Comparison of ENCODE assay signal across 2 cellular contexts in the genomic region with DNA sequence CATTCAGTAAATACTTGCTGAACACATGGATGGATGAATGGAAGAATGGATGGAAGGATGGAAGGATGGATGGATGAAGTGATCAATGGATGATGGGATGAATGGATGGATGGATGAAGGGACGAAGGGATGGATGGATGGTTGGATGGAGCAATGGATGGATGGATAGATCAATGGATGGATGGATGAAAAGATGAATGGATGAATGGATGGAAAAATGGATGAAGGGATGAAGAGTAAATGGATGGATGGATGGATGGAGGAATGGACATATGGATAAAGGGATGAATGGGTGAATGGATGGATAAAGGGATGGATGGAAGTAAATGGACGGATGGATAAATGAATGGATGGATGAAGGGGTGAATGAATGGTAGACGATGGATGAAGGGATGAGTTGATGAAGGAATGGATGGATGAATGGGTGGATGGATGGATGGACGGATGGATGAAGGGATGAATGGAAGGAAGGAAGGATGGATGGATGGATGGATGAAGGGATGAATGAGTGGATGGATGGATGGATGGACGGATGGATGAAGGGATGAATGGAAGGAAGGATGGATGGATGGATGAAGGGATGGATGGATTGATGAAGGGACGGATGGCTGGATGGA.
TF ChIP-seq lines count a peak whose summit lies in the region.

No MANE protein-coding gene starts in this region.

TF ChIP-seq in HepG2, 621 proteins besides CTCF, POLR2A, EP300 and RAD21:
- no peak for TF ChIP-seq JUNB (CRISPR knock-in tag; IDR thresholded peaks at IDR 0.05; ENCODE audit: borderline replicate concordance)
- TF ChIP-seq NBN (conservative IDR thresholded peaks at IDR 0.05): 0 out of 2 replicates have a peak, but pooled peaks have one; percentile 24
- TF ChIP-seq REL (CRISPR knock-in tag; conservative IDR thresholded peaks at IDR 0.05): no peak
- TF ChIP-seq KDM6A (CRISPR knock-in tag; IDR thresholded peaks at IDR 0.05; ENCODE audit: low read depth): no peak
- 0 out of 2 replicates have a peak, but pooled peaks have one; percentile 10 for TF ChIP-seq PLRG1 (conservative IDR thresholded peaks at IDR 0.05)
- TF ChIP-seq, protein P1, sequence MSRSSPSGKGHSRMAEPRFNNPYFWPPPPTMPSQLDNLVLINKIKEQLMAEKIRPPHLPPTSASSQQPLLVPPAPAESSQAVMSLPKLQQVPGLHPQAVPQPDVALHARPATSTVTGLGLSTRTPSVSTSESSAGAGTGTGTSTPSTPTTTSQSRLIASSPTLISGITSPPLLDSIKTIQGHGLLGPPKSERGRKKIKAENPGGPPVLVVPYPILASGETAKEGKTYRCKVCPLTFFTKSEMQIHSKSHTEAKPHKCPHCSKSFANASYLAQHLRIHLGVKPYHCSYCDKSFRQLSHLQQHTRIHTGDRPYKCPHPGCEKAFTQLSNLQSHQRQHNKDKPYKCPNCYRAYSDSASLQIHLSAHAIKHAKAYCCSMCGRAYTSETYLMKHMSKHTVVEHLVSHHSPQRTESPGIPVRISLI (CRISPR knock-in tag; IDR thresholded peaks at IDR 0.05; ENCODE audit: borderline replicate concordance): no peak
- TF ChIP-seq, protein P2, sequence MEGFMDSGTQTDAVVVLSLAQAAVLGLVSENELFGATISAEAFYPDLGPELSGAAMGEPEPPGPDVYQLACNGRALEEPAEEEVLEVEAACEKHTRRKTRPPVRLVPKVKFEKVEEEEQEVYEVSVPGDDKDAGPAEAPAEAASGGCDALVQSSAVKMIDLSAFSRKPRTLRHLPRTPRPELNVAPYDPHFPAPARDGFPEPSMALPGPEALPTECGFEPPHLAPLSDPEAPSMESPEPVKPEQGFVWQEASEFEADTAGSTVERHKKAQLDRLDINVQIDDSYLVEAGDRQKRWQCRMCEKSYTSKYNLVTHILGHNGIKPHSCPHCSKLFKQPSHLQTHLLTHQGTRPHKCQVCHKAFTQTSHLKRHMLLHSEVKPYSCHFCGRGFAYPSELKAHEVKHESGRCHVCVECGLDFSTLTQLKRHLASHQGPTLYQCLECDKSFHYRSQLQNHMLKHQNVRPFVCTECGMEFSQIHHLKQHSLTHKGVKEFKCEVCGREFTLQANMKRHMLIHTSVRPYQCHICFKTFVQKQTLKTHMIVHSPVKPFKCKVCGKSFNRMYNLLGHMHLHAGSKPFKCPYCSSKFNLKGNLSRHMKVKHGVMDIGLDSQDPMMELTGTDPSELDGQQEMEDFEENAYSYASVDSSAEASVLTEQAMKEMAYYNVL (CRISPR knock-in tag; IDR thresholded peaks at IDR 0.05; ENCODE audit: borderline replicate concordance): peak; percentile 48; the same call in 1 of the 2 replicates
- TF ChIP-seq, protein P3, sequence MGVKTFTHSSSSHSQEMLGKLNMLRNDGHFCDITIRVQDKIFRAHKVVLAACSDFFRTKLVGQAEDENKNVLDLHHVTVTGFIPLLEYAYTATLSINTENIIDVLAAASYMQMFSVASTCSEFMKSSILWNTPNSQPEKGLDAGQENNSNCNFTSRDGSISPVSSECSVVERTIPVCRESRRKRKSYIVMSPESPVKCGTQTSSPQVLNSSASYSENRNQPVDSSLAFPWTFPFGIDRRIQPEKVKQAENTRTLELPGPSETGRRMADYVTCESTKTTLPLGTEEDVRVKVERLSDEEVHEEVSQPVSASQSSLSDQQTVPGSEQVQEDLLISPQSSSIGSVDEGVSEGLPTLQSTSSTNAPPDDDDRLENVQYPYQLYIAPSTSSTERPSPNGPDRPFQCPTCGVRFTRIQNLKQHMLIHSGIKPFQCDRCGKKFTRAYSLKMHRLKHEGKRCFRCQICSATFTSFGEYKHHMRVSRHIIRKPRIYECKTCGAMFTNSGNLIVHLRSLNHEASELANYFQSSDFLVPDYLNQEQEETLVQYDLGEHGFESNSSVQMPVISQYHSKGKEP (CRISPR knock-in tag; IDR thresholded peaks at IDR 0.05): no peak
- TF ChIP-seq, protein P4, sequence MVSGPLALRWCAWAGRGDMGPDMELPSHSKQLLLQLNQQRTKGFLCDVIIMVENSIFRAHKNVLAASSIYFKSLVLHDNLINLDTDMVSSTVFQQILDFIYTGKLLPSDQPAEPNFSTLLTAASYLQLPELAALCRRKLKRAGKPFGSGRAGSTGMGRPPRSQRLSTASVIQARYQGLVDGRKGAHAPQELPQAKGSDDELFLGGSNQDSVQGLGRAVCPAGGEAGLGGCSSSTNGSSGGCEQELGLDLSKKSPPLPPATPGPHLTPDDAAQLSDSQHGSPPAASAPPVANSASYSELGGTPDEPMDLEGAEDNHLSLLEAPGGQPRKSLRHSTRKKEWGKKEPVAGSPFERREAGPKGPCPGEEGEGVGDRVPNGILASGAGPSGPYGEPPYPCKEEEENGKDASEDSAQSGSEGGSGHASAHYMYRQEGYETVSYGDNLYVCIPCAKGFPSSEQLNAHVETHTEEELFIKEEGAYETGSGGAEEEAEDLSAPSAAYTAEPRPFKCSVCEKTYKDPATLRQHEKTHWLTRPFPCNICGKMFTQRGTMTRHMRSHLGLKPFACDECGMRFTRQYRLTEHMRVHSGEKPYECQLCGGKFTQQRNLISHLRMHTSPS (CRISPR knock-in tag; IDR thresholded peaks at IDR 0.05; ENCODE audit: low read depth): no peak
- no peak for TF ChIP-seq ZNF557 (CRISPR knock-in tag; IDR thresholded peaks at IDR 0.05)
- no peak for TF ChIP-seq MAF1 (CRISPR knock-in tag; IDR thresholded peaks at IDR 0.05; ENCODE audit: borderline replicate concordance)
- no peak for TF ChIP-seq ZNF292 (CRISPR knock-in tag; IDR thresholded peaks at IDR 0.05; ENCODE audit: borderline replicate concordance, low read depth)

TF ChIP-seq in K562, 482 proteins besides CTCF, POLR2A, EP300 and RAD21:
- 0 out of 2 replicates have a peak, but pooled peaks have one; percentile 9 for TF ChIP-seq EHMT2 (IDR thresholded peaks at IDR 0.05)
- no peak for TF ChIP-seq ZFP1 (CRISPR knock-in tag; IDR thresholded peaks at IDR 0.05)
- TF ChIP-seq, protein P5, sequence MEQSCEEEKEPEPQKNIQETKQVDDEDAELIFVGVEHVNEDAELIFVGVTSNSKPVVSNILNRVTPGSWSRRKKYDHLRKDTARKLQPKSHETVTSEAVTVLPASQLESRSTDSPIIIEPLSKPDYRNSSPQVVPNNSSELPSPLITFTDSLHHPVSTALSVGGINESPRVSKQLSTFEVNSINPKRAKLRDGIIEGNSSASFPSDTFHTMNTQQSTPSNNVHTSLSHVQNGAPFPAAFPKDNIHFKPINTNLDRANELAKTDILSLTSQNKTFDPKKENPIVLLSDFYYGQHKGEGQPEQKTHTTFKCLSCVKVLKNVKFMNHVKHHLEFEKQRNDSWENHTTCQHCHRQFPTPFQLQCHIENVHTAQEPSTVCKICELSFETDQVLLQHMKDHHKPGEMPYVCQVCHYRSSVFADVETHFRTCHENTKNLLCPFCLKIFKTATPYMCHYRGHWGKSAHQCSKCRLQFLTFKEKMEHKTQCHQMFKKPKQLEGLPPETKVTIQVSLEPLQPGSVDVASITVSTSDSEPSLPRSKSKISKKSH (CRISPR knock-in tag; IDR thresholded peaks at IDR 0.05): no peak
- TF ChIP-seq KDM1A (IDR thresholded peaks at IDR 0.05): 0 out of 4 replicates have a peak, but pooled peaks of 1 of the 2 experiments have one; percentile 16
- no peak for TF ChIP-seq CBX8 (IDR thresholded peaks at IDR 0.05; ENCODE audit: borderline replicate concordance, extremely low read depth, low read depth, low read length, poor library complexity, severe bottlenecking)
- no peak for TF ChIP-seq STAT5B (CRISPR knock-in tag; IDR thresholded peaks at IDR 0.05)
- no peak for TF ChIP-seq SPI1 (IDR thresholded peaks at IDR 0.05; ENCODE audit: borderline replicate concordance, low read depth, low read length)
- TF ChIP-seq TAF7 (tag; IDR thresholded peaks at IDR 0.05): no peak
- no peak for TF ChIP-seq PCBP2 (IDR thresholded peaks at IDR 0.05; ENCODE audit: low read depth, low read length, poor library complexity, severe bottlenecking)
- TF ChIP-seq, protein P6, sequence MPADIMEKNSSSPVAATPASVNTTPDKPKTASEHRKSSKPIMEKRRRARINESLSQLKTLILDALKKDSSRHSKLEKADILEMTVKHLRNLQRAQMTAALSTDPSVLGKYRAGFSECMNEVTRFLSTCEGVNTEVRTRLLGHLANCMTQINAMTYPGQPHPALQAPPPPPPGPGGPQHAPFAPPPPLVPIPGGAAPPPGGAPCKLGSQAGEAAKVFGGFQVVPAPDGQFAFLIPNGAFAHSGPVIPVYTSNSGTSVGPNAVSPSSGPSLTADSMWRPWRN (IDR thresholded peaks at IDR 0.05; ENCODE audit: low read depth): no peak
- TF ChIP-seq TEAD4 (IDR thresholded peaks at IDR 0.05; ENCODE audit: low read length): no peak
- TF ChIP-seq TEAD4 (CRISPR knock-in tag; IDR thresholded peaks at IDR 0.05; ENCODE audit: borderline replicate concordance): no peak
